11 cellular contexts compared by ENCODE assay signal in genomic region chr16:81693467-81694303, GRCh38.
DNase-seq lines count a peak whose midpoint lies in the region; ATAC-seq, FAIRE-seq and TF ChIP-seq lines count a peak whose summit lies in the region.
"Had no signal": no experiment of that assay in that cellular context is flagged by ENCODE, and none has a peak within 500 bp of the region (broad histone marks: within the 10 kb centered on the region; RNA-seq: fewer than 3 reads in every experiment).

No MANE protein-coding gene starts in this region.

- H3K56ac ChIP-seq in H9 (ENCODE audit: insufficient read length, low read depth, low read length), result no peak overlapping the region

- H3K27ac Mint-ChIP-seq in H9, result peak overlapping the region in 2 of 3 experiments; percentile 49 to 64; a peak in 3 of 7 replicates
- H3K27ac Mint-ChIP-seq: activated CD8-positive, alpha-beta memory T cell treated with anti-CD3 and anti-CD28 coated beads, Interleukin-2, amount 10 ng/mL, durations not matched to agents 7 days and 5 days had no signal

- H3K79me2 ChIP-seq in H9 (ENCODE audit: insufficient read depth, low read length) (no peaks in the 10 kb centered on the region), HepG2 (ENCODE audit: insufficient read depth, low read length) (no peaks in the 10 kb centered on the region)

- H3K4me1 Mint-ChIP-seq in H9, result peaks cover 11 to 22% of the 10 kb centered on the region in 2 experiments

- peaks cover 60 to 76% of the 10 kb centered on the region in 2 experiments for H3K36me3 ChIP-seq in HepG2 (replicated peaks in 1 of 2; ENCODE audit: control insufficient read depth in 1 of 2, insufficient read depth in 2 of 2, low read length in 2 of 2)

- no peak overlapping the region for H2AK5ac ChIP-seq in H9 (ENCODE audit: insufficient read length, low read length)

- H2BK120ac ChIP-seq in H9 (ENCODE audit: low read depth, low read length, poor library complexity, severe bottlenecking), result no peak overlapping the region

- H3K27ac ChIP-seq in H9 (ENCODE audit: insufficient read length, low read depth, low read length), result no peak overlapping the region
- peak overlapping the region; percentile 70 for H3K27ac ChIP-seq in angular gyrus (ENCODE audit: low read depth, low read length)
- H3K27ac ChIP-seq in HepG2 (ENCODE audit: extremely low read length, insufficient read depth, low read length), result no peak overlapping the region
- H3K27ac ChIP-seq: body of pancreas had no signal

- H3K23me2 ChIP-seq in H9 (ENCODE audit: insufficient read length, low read depth, low read length, poor library complexity, severe bottlenecking), result no peaks in the 10 kb centered on the region

- no peak overlapping the region for H2BK15ac ChIP-seq in H9 (ENCODE audit: low read depth, low read length)

- H3K18ac ChIP-seq in H9 (ENCODE audit: insufficient read length, low read depth, low read length), result no peak overlapping the region

- H3K9me3 ChIP-seq in H9 (ENCODE audit: control insufficient read depth, low read depth, low read length), result no peaks in the 10 kb centered on the region
- H3K9me3 ChIP-seq in HepG2 (ENCODE audit: low read length), result no peaks in the 10 kb centered on the region
- H3K9me3 ChIP-seq: body of pancreas had no signal

- no peak for TF ChIP-seq POLR2A in HepG2 (IDR thresholded peaks at IDR 0.05; ENCODE audit: insufficient read depth in 1 of 2, low read depth in 2 of 2, low read length in 2 of 2)
- no peak for TF ChIP-seq POLR2A in GM12892 (IDR thresholded peaks at IDR 0.05; ENCODE audit: low read depth, low read length)

- in situ Hi-C loops in HepG2 (cut with HindIII; ENCODE audit: extremely low pct_ligation_motif_present, low pct_unique_long_range_greater_than_20kb), result no loop called here

- POLR2A ChIA-PET in HepG2 (lab: Yijun Ruan, JAX), result no interaction called here

- H2BK12ac ChIP-seq in H9 (ENCODE audit: insufficient read length, low read depth, low read length), result no peak overlapping the region

- no peaks in the 10 kb centered on the region for H3K9me3 Mint-ChIP-seq in H9

- H3K4ac ChIP-seq in H9 (ENCODE audit: low read depth, low read length), result no peak overlapping the region

- no peaks in the 10 kb centered on the region for H3K27me3 ChIP-seq in H9 (ENCODE audit: insufficient read depth, low read length)
- H3K27me3 ChIP-seq in HepG2 (ENCODE audit: control insufficient read depth in 1 of 2, insufficient read depth in 2 of 2, low read length in 2 of 2), result no peaks in the 10 kb centered on the region
- H3K27me3 ChIP-seq: body of pancreas had no signal

- no peak overlapping the region for H3K4me3 ChIP-seq in HepG2 (replicated peaks in 1 of 3; ENCODE audit: insufficient read depth in 1 of 3, low read depth in 2 of 3, low read length in 3 of 3)
- H3K4me3 ChIP-seq: body of pancreas had no signal

- H4K91ac ChIP-seq in H9 (ENCODE audit: insufficient read length, low read depth, low read length), result no peak overlapping the region

- H2BK5ac ChIP-seq in H9 (ENCODE audit: insufficient read length, low read length), result no peak overlapping the region

- DNase-seq in H9 (no peak), HepG2 (ENCODE audit: low spot score) (no peak), stromal cell of bone marrow (ENCODE audit: low read depth) (peak; percentile 30), NCI-H524 treated with DMSO at 0.1 percent for 48 hours (lab: John Stamatoyannopoulos, UW) (no peak), GM12892 (ENCODE audit: insufficient read length) (no peak), NCI-H345 treated with DMSO at 0.1 percent for 48 hours (lab: John Stamatoyannopoulos, UW; ENCODE audit: unreplicated experiment) (no peak)
- DNase-seq: activated CD8-positive, alpha-beta memory T cell treated with anti-CD3 and anti-CD28 coated beads, Interleukin-2, amount 10 ng/mL, durations not matched to agents 7 days and 5 days; body of pancreas; NCI-H146; T-helper 2 cell had no signal

- CTCF ChIA-PET in HepG2 (lab: Yijun Ruan, JAX; ENCODE audit: low intra/inter-chr PET ratio, low total read pairs), result no interaction called here

- H3K14ac ChIP-seq in H9 (ENCODE audit: insufficient read depth, low read length), result no peak overlapping the region

- intact Hi-C loops in HepG2 (cut with micrococcal nuclease; ENCODE audit: unreplicated experiment), result no loop called here

- peaks cover 2% of the 10 kb centered on the region for H4K20me1 ChIP-seq in H9 (ENCODE audit: control insufficient read depth, insufficient read depth, insufficient read length)
- H4K20me1 ChIP-seq in HepG2 (ENCODE audit: insufficient read depth, low read length), result peaks cover 15% of the 10 kb centered on the region; the same call in 1 of the 2 replicates

- no peak overlapping the region for H3K23ac ChIP-seq in H9 (ENCODE audit: insufficient read length, low read depth, low read length)

- H3K79me1 ChIP-seq in H9 (ENCODE audit: insufficient read depth, low read depth, low read length, poor library complexity, severe bottlenecking), result no peaks in the 10 kb centered on the region

- H4K8ac ChIP-seq in H9 (replicated peaks; ENCODE audit: insufficient read length, low read depth, low read length), result no peak overlapping the region

- no peaks in the 10 kb centered on the region for H3K27me3 Mint-ChIP-seq in H9 (ENCODE audit: low read depth)
- H3K27me3 Mint-ChIP-seq: activated CD8-positive, alpha-beta memory T cell treated with anti-CD3 and anti-CD28 coated beads, Interleukin-2, amount 10 ng/mL, durations not matched to agents 7 days and 5 days had no signal

- WGBS in H9 (ENCODE audit: extremely low coverage, insufficient read length, low lambda C conversion rate), result no CpG with 5 or more reads among the region's 18 CpGs
- WGBS in HepG2 (ENCODE audit: low lambda C conversion rate), result 96% methylated on average over 15 of the region's 18 CpGs

- ATAC-seq in HepG2, result no peak
- ATAC-seq: activated CD8-positive, alpha-beta memory T cell treated with anti-CD3 and anti-CD28 coated beads, Interleukin-2, amount 10 ng/mL, durations not matched to agents 7 days and 5 days; body of pancreas had no signal

- H3K4me2 ChIP-seq in H9 (ENCODE audit: insufficient read depth, insufficient read length, low read length) (no peak overlapping the region), HepG2 (ENCODE audit: low read depth, low read length) (no peak overlapping the region)

- TF ChIP-seq CTCF in H9 (conservative IDR thresholded peaks at IDR 0.05) (no peak), HepG2 (CRISPR knock-in tag; IDR thresholded peaks at IDR 0.05) (no peak)

- H3K4me3 Mint-ChIP-seq in H9, result no peak overlapping the region
- H3K4me3 Mint-ChIP-seq: activated CD8-positive, alpha-beta memory T cell treated with anti-CD3 and anti-CD28 coated beads, Interleukin-2, amount 10 ng/mL, durations not matched to agents 7 days and 5 days had no signal

- H3K4me1 ChIP-seq in H9 (ENCODE audit: insufficient read depth, low read length) (no peaks in the 10 kb centered on the region), HepG2 (ENCODE audit: insufficient read depth, low read length) (no peaks in the 10 kb centered on the region)
- H3K4me1 ChIP-seq: body of pancreas had no signal

- TF ChIP-seq RAD21 in HepG2 (CRISPR knock-in tag; IDR thresholded peaks at IDR 0.05), result no peak

- H3K36me3 Mint-ChIP-seq in H9 (ENCODE audit: insufficient read depth in 1 of 3, low read depth in 3 of 3), result peaks cover 21 to 34% (median 33%) of the 10 kb centered on the region in 3 experiments; a peak in 6 of 7 replicates

- FAIRE-seq in HepG2 (lab: Jason Lieb, UNC), result no peak
- FAIRE-seq in GM12892 (lab: Jason Lieb, UNC), result no peak

- H2AFZ ChIP-seq in H9 (ENCODE audit: low read length) (no peak overlapping the region), HepG2 (ENCODE audit: low read length) (no peak overlapping the region)

- no peak overlapping the region for H2BK20ac ChIP-seq in H9 (ENCODE audit: low read depth, low read length, poor library complexity, severe bottlenecking)

- H4K5ac ChIP-seq in H9 (ENCODE audit: insufficient read length, low read depth, low read length), result no peak overlapping the region

- no TSS peak for BruUV-seq in HepG2 (replicated peaks; lab: Mats Ljungman, UMichigan)

- no peak overlapping the region for H3T11ph ChIP-seq in H9 (ENCODE audit: low read length)

- H3K9ac ChIP-seq in H9 (ENCODE audit: extremely low read depth, insufficient read length, low read length) (no peak overlapping the region), HepG2 (ENCODE audit: insufficient read depth, low read depth, low read length) (no peak overlapping the region)

- no peak for TF ChIP-seq EP300 in HepG2 (IDR thresholded peaks at IDR 0.05; ENCODE audit: low read depth in 2 of 2, low read length in 2 of 2)
- TF ChIP-seq EP300 in HepG2 (CRISPR knock-in tag; IDR thresholded peaks at IDR 0.05; ENCODE audit: borderline replicate concordance), result no peak

TF ChIP-seq in HepG2, 621 proteins besides CTCF, POLR2A, EP300 and RAD21:
- TF ChIP-seq ZNF264 (CRISPR knock-in tag; IDR thresholded peaks at IDR 0.05) (no peak), ZNF432 (CRISPR knock-in tag; IDR thresholded peaks at IDR 0.05; ENCODE audit: borderline replicate concordance) (no peak)
- TF ChIP-seq, protein P1, sequence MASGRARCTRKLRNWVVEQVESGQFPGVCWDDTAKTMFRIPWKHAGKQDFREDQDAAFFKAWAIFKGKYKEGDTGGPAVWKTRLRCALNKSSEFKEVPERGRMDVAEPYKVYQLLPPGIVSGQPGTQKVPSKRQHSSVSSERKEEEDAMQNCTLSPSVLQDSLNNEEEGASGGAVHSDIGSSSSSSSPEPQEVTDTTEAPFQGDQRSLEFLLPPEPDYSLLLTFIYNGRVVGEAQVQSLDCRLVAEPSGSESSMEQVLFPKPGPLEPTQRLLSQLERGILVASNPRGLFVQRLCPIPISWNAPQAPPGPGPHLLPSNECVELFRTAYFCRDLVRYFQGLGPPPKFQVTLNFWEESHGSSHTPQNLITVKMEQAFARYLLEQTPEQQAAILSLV (CRISPR knock-in tag; IDR thresholded peaks at IDR 0.05; ENCODE audit: borderline replicate concordance), result 0 out of 2 replicates have a peak, but pooled peaks have one; percentile 47
TF ChIP-seq in HepG2: peak in this region for 1.
